ENCODE assay signal across 1 cellular context in the genomic region with DNA sequence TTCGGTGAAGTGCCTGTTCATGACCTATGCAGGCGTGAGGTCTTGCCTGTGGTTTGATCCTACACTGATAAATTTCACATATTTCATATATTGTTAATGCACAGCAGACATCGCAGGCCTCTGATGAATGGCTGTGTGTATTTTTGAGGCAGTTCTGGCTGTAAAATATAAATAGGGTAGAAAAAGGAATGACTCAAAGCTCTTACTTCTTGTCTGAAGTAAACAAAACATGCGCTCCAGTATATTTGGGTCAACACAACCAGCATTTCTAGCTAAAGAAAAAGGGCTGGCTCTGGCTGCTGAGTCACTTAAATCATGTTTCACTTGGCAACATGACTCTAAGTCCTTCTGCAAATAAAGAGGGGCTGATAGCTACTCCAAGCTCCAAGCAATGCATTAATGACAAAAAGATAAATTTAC.
TF ChIP-seq lines count a peak whose summit lies in the region.

No MANE protein-coding gene starts in this region.

TF ChIP-seq in SK-N-SH, 30 proteins besides CTCF, POLR2A, EP300 and RAD21 (continued from another document):
- TF ChIP-seq, protein P1, sequence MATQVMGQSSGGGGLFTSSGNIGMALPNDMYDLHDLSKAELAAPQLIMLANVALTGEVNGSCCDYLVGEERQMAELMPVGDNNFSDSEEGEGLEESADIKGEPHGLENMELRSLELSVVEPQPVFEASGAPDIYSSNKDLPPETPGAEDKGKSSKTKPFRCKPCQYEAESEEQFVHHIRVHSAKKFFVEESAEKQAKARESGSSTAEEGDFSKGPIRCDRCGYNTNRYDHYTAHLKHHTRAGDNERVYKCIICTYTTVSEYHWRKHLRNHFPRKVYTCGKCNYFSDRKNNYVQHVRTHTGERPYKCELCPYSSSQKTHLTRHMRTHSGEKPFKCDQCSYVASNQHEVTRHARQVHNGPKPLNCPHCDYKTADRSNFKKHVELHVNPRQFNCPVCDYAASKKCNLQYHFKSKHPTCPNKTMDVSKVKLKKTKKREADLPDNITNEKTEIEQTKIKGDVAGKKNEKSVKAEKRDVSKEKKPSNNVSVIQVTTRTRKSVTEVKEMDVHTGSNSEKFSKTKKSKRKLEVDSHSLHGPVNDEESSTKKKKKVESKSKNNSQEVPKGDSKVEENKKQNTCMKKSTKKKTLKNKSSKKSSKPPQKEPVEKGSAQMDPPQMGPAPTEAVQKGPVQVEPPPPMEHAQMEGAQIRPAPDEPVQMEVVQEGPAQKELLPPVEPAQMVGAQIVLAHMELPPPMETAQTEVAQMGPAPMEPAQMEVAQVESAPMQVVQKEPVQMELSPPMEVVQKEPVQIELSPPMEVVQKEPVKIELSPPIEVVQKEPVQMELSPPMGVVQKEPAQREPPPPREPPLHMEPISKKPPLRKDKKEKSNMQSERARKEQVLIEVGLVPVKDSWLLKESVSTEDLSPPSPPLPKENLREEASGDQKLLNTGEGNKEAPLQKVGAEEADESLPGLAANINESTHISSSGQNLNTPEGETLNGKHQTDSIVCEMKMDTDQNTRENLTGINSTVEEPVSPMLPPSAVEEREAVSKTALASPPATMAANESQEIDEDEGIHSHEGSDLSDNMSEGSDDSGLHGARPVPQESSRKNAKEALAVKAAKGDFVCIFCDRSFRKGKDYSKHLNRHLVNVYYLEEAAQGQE (IDR thresholded peaks at IDR 0.05; ENCODE audit: low read depth, low read length) = no peak
- TF ChIP-seq FOXJ3 (CRISPR knock-in tag; IDR thresholded peaks at IDR 0.05) (no peak), YY1 (IDR thresholded peaks at IDR 0.05; ENCODE audit: low read depth) (no peak), RCOR1 (IDR thresholded peaks at IDR 0.05; ENCODE audit: low read length) (no peak), TEAD4 (IDR thresholded peaks at IDR 0.05; ENCODE audit: borderline replicate concordance, insufficient read depth) (no peak), SIN3A (IDR thresholded peaks at IDR 0.05; ENCODE audit: borderline replicate concordance, low read depth, low read length) (no peak), NRF1 (IDR thresholded peaks at IDR 0.05; ENCODE audit: low read depth, low read length) (no peak), RXRA (IDR thresholded peaks at IDR 0.05; ENCODE audit: borderline replicate concordance, low read depth) (no peak), GABPA (IDR thresholded peaks at IDR 0.05; ENCODE audit: low read depth) (no peak), EZH2phosphoT487 (IDR thresholded peaks at IDR 0.05; ENCODE audit: borderline replicate concordance, low read depth) (no peak), MEF2A (IDR thresholded peaks at IDR 0.05; ENCODE audit: borderline replicate concordance, low read depth) (no peak), MXI1 (IDR thresholded peaks at IDR 0.05; ENCODE audit: low read depth, low read length) (no peak), FOSL2 (IDR thresholded peaks at IDR 0.05; ENCODE audit: borderline replicate concordance, low read depth) (no peak), POLR2AphosphoS5 (IDR thresholded peaks at IDR 0.05; ENCODE audit: low read depth, low read length) (no peak), FOXM1 (IDR thresholded peaks at IDR 0.05; ENCODE audit: low read depth) (no peak), JUND (IDR thresholded peaks at IDR 0.05) (no peak)
- TF ChIP-seq, protein P2, sequence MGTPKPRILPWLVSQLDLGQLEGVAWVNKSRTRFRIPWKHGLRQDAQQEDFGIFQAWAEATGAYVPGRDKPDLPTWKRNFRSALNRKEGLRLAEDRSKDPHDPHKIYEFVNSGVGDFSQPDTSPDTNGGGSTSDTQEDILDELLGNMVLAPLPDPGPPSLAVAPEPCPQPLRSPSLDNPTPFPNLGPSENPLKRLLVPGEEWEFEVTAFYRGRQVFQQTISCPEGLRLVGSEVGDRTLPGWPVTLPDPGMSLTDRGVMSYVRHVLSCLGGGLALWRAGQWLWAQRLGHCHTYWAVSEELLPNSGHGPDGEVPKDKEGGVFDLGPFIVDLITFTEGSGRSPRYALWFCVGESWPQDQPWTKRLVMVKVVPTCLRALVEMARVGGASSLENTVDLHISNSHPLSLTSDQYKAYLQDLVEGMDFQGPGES (IDR thresholded peaks at IDR 0.05; ENCODE audit: low read depth, low read length) = no peak
